34 cellular contexts compared by ENCODE assay signal in the genomic region with DNA sequence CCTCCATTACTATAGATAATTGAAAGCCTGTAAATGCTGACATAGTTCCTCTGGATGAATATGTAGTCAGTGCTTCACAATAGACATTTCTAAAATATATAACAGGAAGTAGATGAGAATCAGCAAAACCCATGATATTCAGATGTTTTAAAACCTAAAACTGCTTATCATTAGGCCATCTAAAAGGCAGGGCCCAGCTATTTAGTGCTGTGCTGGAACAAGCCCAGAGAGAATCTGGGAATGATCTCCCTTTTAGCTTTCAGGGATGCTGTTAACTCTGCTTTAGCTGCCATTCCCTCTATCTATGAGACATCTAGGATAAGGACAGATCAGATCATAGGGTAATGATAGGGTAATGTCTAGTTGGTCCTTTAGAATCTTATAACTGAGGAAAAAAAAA.
"Had no signal": no experiment of that assay in that cellular context is flagged by ENCODE, and none has a peak within 500 bp of the region (broad histone marks: within the 10 kb centered on the region; RNA-seq: fewer than 3 reads in every experiment).

No MANE protein-coding gene starts in this region.

- DNase-seq: Karpas-422, Kasumi-1, MG63, MM.1S, MV-4-11, NCI-H1048, NCI-H1092, NCI-H1092 treated with DMSO at 0.1 percent for 48 hours, NCI-H1105, NCI-H1105 treated with DMSO at 0.1 percent for 48 hours, NCI-H1417, NCI-H1417 treated with DMSO at 0.1 percent for 48 hours, NCI-H1436, NCI-H1436 treated with DMSO at 0.1 percent for 48 hours, NCI-H146, NCI-H1694, NCI-H1694 treated with DMSO at 0.1 percent for 48 hours, NCI-H187, NCI-H187 treated with DMSO at 0.1 percent for 48 hours, NCI-H1930, NCI-H2029, NCI-H2029 treated with DMSO at 0.1 percent for 48 hours, NCI-H2081, NCI-H2081 treated with DMSO at 0.1 percent for 48 hours, NCI-H2107, NCI-H2171, NCI-H2171 treated with DMSO at 0.1 percent for 48 hours, NCI-H2227 treated with DMSO at 0.1 percent for 48 hours, NCI-H226, NCI-H345, NCI-H446, NCI-H446 treated with DMSO at 0.1 percent for 48 hours, NCI-H510A, NCI-H510A treated with DMSO at 0.1 percent for 48 hours had no signal

- H3K4me3 ChIP-seq: MG63 had no signal

- H3K9me3 ChIP-seq: MG63 had no signal

- H3K27me3 ChIP-seq: MG63 had no signal
